2 cellular contexts compared by ENCODE assay signal in genomic region chr14:93939304-93940229, GRCh38.
TF ChIP-seq lines count a peak whose summit lies in the region.

No MANE protein-coding gene starts in this region.

TF ChIP-seq in HCT116, 20 proteins besides CTCF, POLR2A, EP300 and RAD21:
- TF ChIP-seq YY1 (IDR thresholded peaks at IDR 0.05; ENCODE audit: extremely low read depth, insufficient replicate concordance, low read depth, low read length) = no peak
- no peak for TF ChIP-seq JUND (IDR thresholded peaks at IDR 0.05)
- no peak for TF ChIP-seq SP1 (IDR thresholded peaks at IDR 0.05; ENCODE audit: low read depth)
- no peak for TF ChIP-seq CBX3 (IDR thresholded peaks at IDR 0.05; ENCODE audit: low read depth)
- no peak for TF ChIP-seq MAX (IDR thresholded peaks at IDR 0.05)
- no peak for TF ChIP-seq CEBPB (IDR thresholded peaks at IDR 0.05; ENCODE audit: low read depth)
- TF ChIP-seq SRF (IDR thresholded peaks at IDR 0.05; ENCODE audit: low read depth) = no peak
- no peak for TF ChIP-seq ATF3 (IDR thresholded peaks at IDR 0.05)
- no peak for TF ChIP-seq TCF7L2 (IDR thresholded peaks at IDR 0.05; ENCODE audit: borderline replicate concordance, extremely low read depth, insufficient read depth, insufficient read length)
- no peak for TF ChIP-seq SIN3A (IDR thresholded peaks at IDR 0.05; ENCODE audit: low read depth)
- no peak for TF ChIP-seq FOSL1 (IDR thresholded peaks at IDR 0.05; ENCODE audit: low read depth)
- no peak for TF ChIP-seq ELF1 (IDR thresholded peaks at IDR 0.05; ENCODE audit: borderline replicate concordance, low read depth)
- no peak for TF ChIP-seq ZNF274 (IDR thresholded peaks at IDR 0.05; ENCODE audit: low read depth, low read length)
- TF ChIP-seq EGR1 (IDR thresholded peaks at IDR 0.05; ENCODE audit: low read depth) = no peak
- no peak for TF ChIP-seq EZH2 (IDR thresholded peaks at IDR 0.05)
- TF ChIP-seq ZFX (IDR thresholded peaks at IDR 0.05) = no peak
- no peak for TF ChIP-seq ZBTB33 (IDR thresholded peaks at IDR 0.05; ENCODE audit: extremely low read depth, insufficient replicate concordance, low read length)

TF ChIP-seq in HepG2, 621 proteins besides CTCF, POLR2A, EP300 and RAD21 (continues in another document):
- TF ChIP-seq HDAC1 (CRISPR knock-in tag; IDR thresholded peaks at IDR 0.05) (0 out of 2 replicates have a peak, but pooled peaks have one; percentile 38), SIN3B (IDR thresholded peaks at IDR 0.05; ENCODE audit: low read length) (no peak), ARNT2 (CRISPR knock-in tag; IDR thresholded peaks at IDR 0.05; ENCODE audit: low read depth) (peak; percentile 55; the same call in 1 of the 2 replicates), SRY (CRISPR knock-in tag; IDR thresholded peaks at IDR 0.05) (0 out of 2 replicates have a peak, but pooled peaks have one; percentile 12), TCF12 (IDR thresholded peaks at IDR 0.05) (no peak), TCF12 (CRISPR knock-in tag; IDR thresholded peaks at IDR 0.05) (0 out of 2 replicates have a peak, but pooled peaks have one; percentile 27), PHF21A (CRISPR knock-in tag; IDR thresholded peaks at IDR 0.05) (no peak), KDM4B (CRISPR knock-in tag; IDR thresholded peaks at IDR 0.05) (no peak), SMAD3 (CRISPR knock-in tag; IDR thresholded peaks at IDR 0.05) (no peak), ZNF331 (CRISPR knock-in tag; IDR thresholded peaks at IDR 0.05) (peak; percentile 55; the same call in 1 of the 2 replicates), HNF4A (CRISPR knock-in tag; IDR thresholded peaks at IDR 0.05) (no peak), TIGD3 (CRISPR knock-in tag; IDR thresholded peaks at IDR 0.05; ENCODE audit: borderline replicate concordance) (no peak), ZNF253 (CRISPR knock-in tag; IDR thresholded peaks at IDR 0.05; ENCODE audit: borderline replicate concordance) (no peak), ERF (CRISPR knock-in tag; IDR thresholded peaks at IDR 0.05) (peak; percentile 33; the same call in 1 of the 2 replicates), TMF1 (CRISPR knock-in tag; IDR thresholded peaks at IDR 0.05; ENCODE audit: low read depth) (no peak), ZSCAN29 (CRISPR knock-in tag; conservative IDR thresholded peaks at IDR 0.05) (no peak), MED1 (CRISPR knock-in tag; IDR thresholded peaks at IDR 0.05) (peak; percentile 39; the same call in 1 of the 2 replicates), TOE1 (CRISPR knock-in tag; IDR thresholded peaks at IDR 0.05) (no peak), CBX2 (IDR thresholded peaks at IDR 0.05; ENCODE audit: low read depth, low read length) (no peak), CBX2 (CRISPR knock-in tag; IDR thresholded peaks at IDR 0.05; ENCODE audit: low read depth) (no peak), GATA4 (IDR thresholded peaks at IDR 0.05; ENCODE audit: borderline replicate concordance, low read depth) (no peak), YEATS4 (CRISPR knock-in tag; IDR thresholded peaks at IDR 0.05; ENCODE audit: borderline replicate concordance) (peak; percentile 30; the same call in 1 of the 2 replicates), CBFB (CRISPR knock-in tag; IDR thresholded peaks at IDR 0.05) (peak; percentile 36; the same call in 1 of the 2 replicates), GATAD2A (CRISPR knock-in tag; IDR thresholded peaks at IDR 0.05) (peak; percentile 28; the same call in 1 of the 2 replicates), HOXD1 (CRISPR knock-in tag; IDR thresholded peaks at IDR 0.05) (0 out of 2 replicates have a peak, but pooled peaks have one; percentile 22), BORCS8-MEF2B (CRISPR knock-in tag; IDR thresholded peaks at IDR 0.05) (no peak), ARID5B (CRISPR knock-in tag; IDR thresholded peaks at IDR 0.05) (0 out of 2 replicates have a peak, but pooled peaks have one; percentile 11), ZNF710 (CRISPR knock-in tag; IDR thresholded peaks at IDR 0.05; ENCODE audit: borderline replicate concordance) (no peak), HDAC6 (IDR thresholded peaks at IDR 0.05; ENCODE audit: low read depth, low read length) (no peak), MXD1 (CRISPR knock-in tag; IDR thresholded peaks at IDR 0.05) (0 out of 2 replicates have a peak, but pooled peaks have one; percentile 41), KLF15 (CRISPR knock-in tag; IDR thresholded peaks at IDR 0.05; ENCODE audit: borderline replicate concordance) (no peak), ZNF784 (CRISPR knock-in tag; IDR thresholded peaks at IDR 0.05; ENCODE audit: borderline replicate concordance) (0 out of 2 replicates have a peak, but pooled peaks have one; percentile 38), ZNF891 (CRISPR knock-in tag; IDR thresholded peaks at IDR 0.05) (peak; percentile 61; the same call in 1 of the 2 replicates), CCDC6 (CRISPR knock-in tag; IDR thresholded peaks at IDR 0.05) (no peak), THRA (CRISPR knock-in tag; IDR thresholded peaks at IDR 0.05; ENCODE audit: borderline replicate concordance) (no peak), NFKB2 (CRISPR knock-in tag; IDR thresholded peaks at IDR 0.05; ENCODE audit: borderline replicate concordance) (peak; percentile 71; the same call in 1 of the 2 replicates), ZBTB14 (CRISPR knock-in tag; IDR thresholded peaks at IDR 0.05) (no peak), ZNF839 (CRISPR knock-in tag; IDR thresholded peaks at IDR 0.05; ENCODE audit: borderline replicate concordance) (no peak; the same call in 1 of the 2 replicates), TBL1XR1 (IDR thresholded peaks at IDR 0.05; ENCODE audit: borderline replicate concordance, low read length, partially characterized antibody) (no peak), STAT6 (CRISPR knock-in tag; IDR thresholded peaks at IDR 0.05; ENCODE audit: borderline replicate concordance) (0 out of 2 replicates have a peak, but pooled peaks have one; percentile 43), ZSCAN21 (CRISPR knock-in tag; IDR thresholded peaks at IDR 0.05; ENCODE audit: borderline replicate concordance) (0 out of 2 replicates have a peak, but pooled peaks have one; percentile 21), GABPB1 (CRISPR knock-in tag; IDR thresholded peaks at IDR 0.05) (peak; percentile 30; the same call in 1 of the 2 replicates), ZNF101 (CRISPR knock-in tag; IDR thresholded peaks at IDR 0.05; ENCODE audit: borderline replicate concordance, low read depth) (no peak), ZBTB33 (CRISPR knock-in tag; IDR thresholded peaks at IDR 0.05) (peak; percentile 99)
